12 cellular contexts compared by ENCODE assay signal in the genomic region with DNA sequence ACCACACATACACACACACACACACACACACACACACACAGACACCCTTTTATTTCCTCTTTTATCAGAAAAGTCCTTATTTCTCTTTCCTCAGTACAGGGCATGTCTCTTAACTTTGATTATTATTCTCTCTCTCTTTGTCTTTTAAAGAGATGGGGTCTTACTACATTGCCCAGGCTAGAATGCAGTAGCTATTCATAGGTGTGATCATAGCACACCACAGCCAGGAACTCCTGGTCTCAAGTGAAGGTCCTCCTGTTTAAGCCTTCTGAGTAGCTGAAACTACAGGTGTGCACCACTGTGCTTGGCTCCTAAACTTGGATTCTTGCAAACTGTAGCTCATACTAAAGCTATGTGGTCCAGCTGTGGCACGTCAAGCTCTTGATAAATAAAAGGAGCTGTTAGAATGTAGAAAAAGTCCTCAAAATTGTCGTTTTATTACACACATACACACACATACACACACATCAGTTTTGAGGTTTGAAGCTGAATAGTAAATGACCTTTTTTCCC. TPM values are rescaled to one million over a fixed set of nuclear protein-coding genes. Genes with fewer than 3 reads are reported as not detected.
A peak's percentile ranks its signal among the peaks of the same experiment; 100 is the strongest.
DNase-seq lines count a peak whose midpoint lies in the region; ATAC-seq and TF ChIP-seq lines count a peak whose summit lies in the region.
"Had no signal": no experiment of that assay in that cellular context is flagged by ENCODE, and none has a peak within 500 bp of the region (broad histone marks: within the 10 kb centered on the region; RNA-seq: fewer than 3 reads in every experiment).

No MANE protein-coding gene starts in this region.

- no peaks in the 10 kb centered on the region for H3K27me3 ChIP-seq in HUES48 (ENCODE audit: control insufficient read depth, insufficient read depth, low read length)
- H3K27me3 ChIP-seq in mammary epithelial cell (ENCODE audit: insufficient read depth, low read length): no peaks in the 10 kb centered on the region

- no peak overlapping the region for H3K4me2 ChIP-seq in mammary epithelial cell (ENCODE audit: insufficient read depth, low read depth, low read length)

- H3K27ac ChIP-seq in 22Rv1: peak overlapping the region; percentile 78
- peak overlapping the region; percentile 78 for H3K27ac ChIP-seq in HUES48 (ENCODE audit: low read depth, low read length)
- H3K27ac ChIP-seq in mammary epithelial cell (ENCODE audit: insufficient read depth, low read depth, low read length): peak overlapping the region; percentile 71

- in situ Hi-C loops in mammary epithelial cell (cut with MboI; ENCODE audit: low sequenced_read_pairs in 2 of 2): no loop called here

- H4K20me1 ChIP-seq in mammary epithelial cell (ENCODE audit: insufficient read depth, low read length): no peaks in the 10 kb centered on the region

- H3K79me2 ChIP-seq in mammary epithelial cell (ENCODE audit: insufficient read depth, low read length): peaks cover 73% of the 10 kb centered on the region

- H3K9me3 Mint-ChIP-seq in mesothelial cell of epicardium: no peaks in the 10 kb centered on the region
- no peaks in the 10 kb centered on the region for H3K9me3 Mint-ChIP-seq in natural killer cell treated with Interleukin-12 subunit alpha and Interleukin-12 subunit beta and Interleukin-15 and Interleukin-18, amount 100 ng/mL, for 72 hours

- peak overlapping the region; percentile 93 for H3K27ac Mint-ChIP-seq in mesothelial cell of epicardium
- no peak overlapping the region for H3K27ac Mint-ChIP-seq in natural killer cell treated with Interleukin-12 subunit alpha and Interleukin-12 subunit beta and Interleukin-15 and Interleukin-18, amount 100 ng/mL, for 72 hours

- no peak for DNase-seq in mammary epithelial cell
- no peak for DNase-seq in mesothelial cell of epicardium (ENCODE audit: low spot score in 2 of 2, unreplicated experiment in 2 of 2)
- DNase-seq in GM10266 (ENCODE audit: extremely low spot score): no peak
- DNase-seq in natural killer cell treated with Interleukin-12 subunit alpha and Interleukin-12 subunit beta and Interleukin-15 and Interleukin-18, amount 100 ng/mL, for 72 hours (ENCODE audit: low spot score): no peak
- DNase-seq: amygdala; effector memory CD4-positive, alpha-beta T cell; left cardiac atrium; stimulated activated CD4-positive, alpha-beta T cell treated with anti-CD3 and anti-CD28 coated beads, Interleukin-15, amount 100 ng/mL, for 24 hours had no signal

- dilution Hi-C loops in mammary epithelial cell (cut with HindIII; ENCODE audit: low sequenced_read_pairs): no loop called here

- H3K9ac ChIP-seq in HUES48 (ENCODE audit: low read depth, low read length): no peak overlapping the region
- no peak overlapping the region for H3K9ac ChIP-seq in mammary epithelial cell (ENCODE audit: insufficient read depth, low read length)

- WGBS in mammary epithelial cell (ENCODE audit: low coverage, missing lambda C conversion rate): 53% methylated on average over 2 of the region's 2 CpGs

- H3K4me3 Mint-ChIP-seq in mesothelial cell of epicardium: no peak overlapping the region
- H3K4me3 Mint-ChIP-seq in natural killer cell treated with Interleukin-12 subunit alpha and Interleukin-12 subunit beta and Interleukin-15 and Interleukin-18, amount 100 ng/mL, for 72 hours: no peak overlapping the region

- peaks cover 35% of the 10 kb centered on the region for H3K4me1 Mint-ChIP-seq in mesothelial cell of epicardium
- H3K4me1 Mint-ChIP-seq in natural killer cell treated with Interleukin-12 subunit alpha and Interleukin-12 subunit beta and Interleukin-15 and Interleukin-18, amount 100 ng/mL, for 72 hours (ENCODE audit: low read depth in 2 of 2): peaks cover 28 to 29% of the 10 kb centered on the region in 2 donors

- no peaks in the 10 kb centered on the region for H3K9me3 ChIP-seq in HUES48 (ENCODE audit: control insufficient read depth, insufficient read depth, low read length)
- H3K9me3 ChIP-seq in mammary epithelial cell (replicated peaks; ENCODE audit: insufficient read depth, low read length): no peaks in the 10 kb centered on the region

- peaks cover 16% of the 10 kb centered on the region for H3K36me3 Mint-ChIP-seq in mesothelial cell of epicardium
- H3K36me3 Mint-ChIP-seq in natural killer cell treated with Interleukin-12 subunit alpha and Interleukin-12 subunit beta and Interleukin-15 and Interleukin-18, amount 100 ng/mL, for 72 hours: peaks cover 6% of the 10 kb centered on the region

- H3K36me3 ChIP-seq in HUES48 (ENCODE audit: control insufficient read depth, insufficient read depth, low read length) (no peaks in the 10 kb centered on the region), mammary epithelial cell (ENCODE audit: insufficient read depth, low read length) (no peaks in the 10 kb centered on the region)

- H3K4me1 ChIP-seq in HUES48 (ENCODE audit: control insufficient read depth, insufficient read depth, low read length) (peaks cover 12% of the 10 kb centered on the region), mammary epithelial cell (ENCODE audit: insufficient read depth, low read length) (peaks cover 26% of the 10 kb centered on the region)

- CTCF ChIA-PET in mammary epithelial cell (lab: Charles Lee; ENCODE audit: low non-redundant PET): no interaction called here

- intact Hi-C loops in mammary epithelial cell (cut with micrococcal nuclease): loop anchor here (10.0 kb wide), 1 partner anchor 141 kb away; no protein-coding TSS in a partner anchor

- H2AFZ ChIP-seq in mammary epithelial cell (ENCODE audit: low read depth, low read length): no peak overlapping the region

- TF ChIP-seq CTCF in 22Rv1 (IDR thresholded peaks at IDR 0.05): no peak
- no peak for TF ChIP-seq CTCF in mammary epithelial cell (conservative IDR thresholded peaks at IDR 0.05 in 1 of 2, IDR thresholded peaks at IDR 0.05 in 1 of 2; ENCODE audit: extremely low read depth in 1 of 2, insufficient read depth in 1 of 2, low read depth in 1 of 2, low read length in 2 of 2)
- TF ChIP-seq CTCF in mesothelial cell of epicardium (IDR thresholded peaks at IDR 0.05; ENCODE audit: unreplicated experiment): no peak
- no peak for TF ChIP-seq CTCF in GM10266 (IDR thresholded peaks at IDR 0.05; ENCODE audit: control insufficient read depth, insufficient read depth, low read depth, missing control alignments)

- H3K4me3 ChIP-seq in HUES48 (ENCODE audit: low read depth, low read length) (no peak overlapping the region), mammary epithelial cell (replicated peaks in 1 of 3; ENCODE audit: insufficient read depth in 1 of 3, low read depth in 2 of 3, low read length in 3 of 3) (no peak overlapping the region)

- BruUV-seq in mammary epithelial cell (replicated peaks; lab: Mats Ljungman, UMichigan): no TSS peak

- H3K27me3 Mint-ChIP-seq in mesothelial cell of epicardium (ENCODE audit: low read depth): no peaks in the 10 kb centered on the region
- no peaks in the 10 kb centered on the region for H3K27me3 Mint-ChIP-seq in natural killer cell treated with Interleukin-12 subunit alpha and Interleukin-12 subunit beta and Interleukin-15 and Interleukin-18, amount 100 ng/mL, for 72 hours

- ATAC-seq in natural killer cell treated with Interleukin-12 subunit alpha and Interleukin-12 subunit beta and Interleukin-15 and Interleukin-18, amount 100 ng/mL, for 72 hours: no peak
- ATAC-seq in HG02610 (IDR thresholded peaks at IDR 0.05; ENCODE audit: unreplicated experiment): no peak
- no peak for ATAC-seq in GM21360 (IDR thresholded peaks at IDR 0.05; ENCODE audit: unreplicated experiment)

RNA-seq across cellular contexts. Expression of gene GOLM2, which starts 7.4 kb away (rescaled TPM):
- 10 to 100 TPM; 38.0 to 53.3 TPM for total RNA-seq in mammary epithelial cell
- 12.4 TPM for polyA plus RNA-seq in mammary epithelial cell
- 12.1 TPM for polyA minus RNA-seq in mammary epithelial cell
- 84.7 to 88.6 TPM (median 85.0 TPM) in 3 replicates for total RNA-seq in mesothelial cell of epicardium
- 10 to 100 TPM; 45.1 to 63.1 TPM for total RNA-seq in natural killer cell treated with Interleukin-12 subunit alpha and Interleukin-12 subunit beta and Interleukin-15 and Interleukin-18, amount 100 ng/mL, for 72 hours
